In genomic region chr18:79971211-79971952, GRCh38 we compare ENCODE assay signal across 16 cellular contexts. TPM values are rescaled to one million over a fixed set of nuclear protein-coding genes. Genes with fewer than 3 reads are reported as not detected.
DNase-seq lines count a peak whose midpoint lies in the region; ATAC-seq and TF ChIP-seq lines count a peak whose summit lies in the region.
"Had no signal": no experiment of that assay in that cellular context is flagged by ENCODE, and none has a peak within 500 bp of the region (broad histone marks: within the 10 kb centered on the region; RNA-seq: fewer than 3 reads in every experiment).

No MANE protein-coding gene starts in this region.

- H3K36me3 ChIP-seq in HEK293 (ENCODE audit: control insufficient read depth in 2 of 2, insufficient read depth in 1 of 2, low read length in 2 of 2): peaks cover 35 to 69% of the 10 kb centered on the region in 2 experiments

- no peak for TF ChIP-seq CTCF in HEK293 (tag by site-specific recombination; IDR thresholded peaks at IDR 0.05)
- TF ChIP-seq CTCF in natural killer cell (IDR thresholded peaks at IDR 0.05): no peak

- peaks cover 16% of the 10 kb centered on the region for H3K4me1 Mint-ChIP-seq in activated naive CD4-positive, alpha-beta T cell treated with anti-CD3 and anti-CD28 coated beads, Interleukin-2, amount 10 ng/mL, durations not matched to agents 7 days and 5 days
- H3K4me1 Mint-ChIP-seq in effector memory CD8-positive, alpha-beta T cell (ENCODE audit: low read depth in 2 of 2): peaks cover 21 to 23% of the 10 kb centered on the region in 2 donors
- peaks cover 19 to 24% of the 10 kb centered on the region in 2 donors for H3K4me1 Mint-ChIP-seq in natural killer cell

- no peaks in the 10 kb centered on the region for H3K27me3 ChIP-seq in right cardiac atrium (ENCODE audit: control insufficient read depth, insufficient read depth)

- no peaks in the 10 kb centered on the region for H3K27me3 Mint-ChIP-seq in activated naive CD4-positive, alpha-beta T cell treated with anti-CD3 and anti-CD28 coated beads, Interleukin-2, amount 10 ng/mL, durations not matched to agents 7 days and 5 days
- H3K27me3 Mint-ChIP-seq in effector memory CD8-positive, alpha-beta T cell: no peaks in the 10 kb centered on the region
- no peaks in the 10 kb centered on the region for H3K27me3 Mint-ChIP-seq in natural killer cell (ENCODE audit: low read depth in 2 of 2)

- peaks cover 2% of the 10 kb centered on the region; the same call in 1 of the 2 replicates for H3K4me1 ChIP-seq in HEK293 (ENCODE audit: control insufficient read depth, insufficient read depth, low read length)
- no peaks in the 10 kb centered on the region for H3K4me1 ChIP-seq in right cardiac atrium (ENCODE audit: control insufficient read depth, insufficient read depth, low read length)
- H3K4me1 ChIP-seq: Caco-2 had no signal

- H3K4me3 ChIP-seq in HEK293 (ENCODE audit: low read depth, low read length) (no peak overlapping the region), right cardiac atrium (ENCODE audit: low read length) (no peak overlapping the region)
- H3K4me3 ChIP-seq: GM12878 had no signal

- peak; percentile 76 for ATAC-seq in effector memory CD8-positive, alpha-beta T cell (replicated peaks)
- ATAC-seq in natural killer cell (peak; percentile 55 to 80 (median 73)), right cardiac atrium (no peak), esophagus mucosa (no peak)
- ATAC-seq: GM12878 had no signal

- H3K9me3 ChIP-seq in HEK293 (ENCODE audit: control insufficient read depth, insufficient read depth, low read depth, low read length): no peaks in the 10 kb centered on the region
- no peaks in the 10 kb centered on the region for H3K9me3 ChIP-seq in right cardiac atrium (ENCODE audit: control insufficient read depth, low read length)
- H3K9me3 ChIP-seq: Caco-2 had no signal

- WGBS in right cardiac atrium: 89% methylated on average over 17 of the region's 17 CpGs

- DNase-seq in activated naive CD4-positive, alpha-beta T cell treated with anti-CD3 and anti-CD28 coated beads, Interleukin-2, amount 10 ng/mL, durations not matched to agents 7 days and 5 days: no peak
- DNase-seq in activated naive CD4-positive, alpha-beta T cell (lab: John Stamatoyannopoulos, UW): no peak
- no peak for DNase-seq in effector memory CD8-positive, alpha-beta T cell
- DNase-seq in natural killer cell: no peak
- DNase-seq in right cardiac atrium: no peak
- DNase-seq in cortex of kidney (lab: John Stamatoyannopoulos, UW): no peak
- DNase-seq: C1 segment of cervical spinal cord, Caco-2, MM.1S, NCI-H1105, NCI-H187, NCI-H2171, RPMI8226 had no signal

- H3K27ac ChIP-seq in HEK293 (ENCODE audit: extremely low read depth, low read depth, low read length) (no peak overlapping the region), right cardiac atrium (ENCODE audit: low read length) (no peak overlapping the region)

- H3K4me3 Mint-ChIP-seq in activated naive CD4-positive, alpha-beta T cell treated with anti-CD3 and anti-CD28 coated beads, Interleukin-2, amount 10 ng/mL, durations not matched to agents 7 days and 5 days: no peak overlapping the region
- H3K4me3 Mint-ChIP-seq in effector memory CD8-positive, alpha-beta T cell: peak overlapping the region in 1 of 2 donors; percentile 8
- H3K4me3 Mint-ChIP-seq in natural killer cell: no peak overlapping the region

- H3K27ac Mint-ChIP-seq in activated naive CD4-positive, alpha-beta T cell treated with anti-CD3 and anti-CD28 coated beads, Interleukin-2, amount 10 ng/mL, durations not matched to agents 7 days and 5 days: peak overlapping the region; percentile 25
- H3K27ac Mint-ChIP-seq in effector memory CD8-positive, alpha-beta T cell: peak overlapping the region; percentile 84
- peak overlapping the region; percentile 71 to 76 for H3K27ac Mint-ChIP-seq in natural killer cell

- intact Hi-C loops in natural killer cell (cut with micrococcal nuclease): no loop called here
- intact Hi-C loops in right cardiac atrium (cut with DNase I): no loop called here

- peaks cover 47% of the 10 kb centered on the region for H3K36me3 Mint-ChIP-seq in activated naive CD4-positive, alpha-beta T cell treated with anti-CD3 and anti-CD28 coated beads, Interleukin-2, amount 10 ng/mL, durations not matched to agents 7 days and 5 days
- peaks cover 33% of the 10 kb centered on the region for H3K36me3 Mint-ChIP-seq in effector memory CD8-positive, alpha-beta T cell (ENCODE audit: insufficient read depth)
- no peaks in the 10 kb centered on the region for H3K36me3 Mint-ChIP-seq in natural killer cell

- H3K9me3 Mint-ChIP-seq in activated naive CD4-positive, alpha-beta T cell treated with anti-CD3 and anti-CD28 coated beads, Interleukin-2, amount 10 ng/mL, durations not matched to agents 7 days and 5 days: no peaks in the 10 kb centered on the region
- no peaks in the 10 kb centered on the region for H3K9me3 Mint-ChIP-seq in effector memory CD8-positive, alpha-beta T cell
- no peaks in the 10 kb centered on the region for H3K9me3 Mint-ChIP-seq in natural killer cell

- POLR2A ChIA-PET in HEK293 (lab: Yijun Ruan, JAX): no interaction called here

- CTCF ChIA-PET in activated naive CD4-positive, alpha-beta T cell treated with anti-CD3 and anti-CD28 coated beads, Interleukin-2, amount 10 ng/mL, durations not matched to agents 7 days and 5 days (lab: Charles Lee): no interaction called here
- CTCF ChIA-PET in HEK293 (lab: Yijun Ruan, JAX): interaction anchor here (0.6 kb wide), 1 partner anchor 14 kb away, joined by 4 read pairs; no protein-coding TSS in a partner anchor

TF ChIP-seq in HEK293, 187 proteins besides CTCF, POLR2A, EP300 and RAD21:
- TF ChIP-seq ZNF121 (tag by site-specific recombination; IDR thresholded peaks at IDR 0.05) (peak; percentile 97), ZBTB1 (tag by site-specific recombination; IDR thresholded peaks at IDR 0.05) (no peak), ZNF704 (tag by site-specific recombination; IDR thresholded peaks at IDR 0.05) (no peak), ZNF23 (tag by site-specific recombination; IDR thresholded peaks at IDR 0.05; ENCODE audit: borderline replicate concordance) (no peak), ZNF362 (tag by site-specific recombination; IDR thresholded peaks at IDR 0.05) (no peak), ZNF76 (tag by site-specific recombination; IDR thresholded peaks at IDR 0.05; ENCODE audit: borderline replicate concordance, low read depth) (no peak), ZNF155 (tag by site-specific recombination; IDR thresholded peaks at IDR 0.05) (no peak), EGR2 (tag by site-specific recombination; IDR thresholded peaks at IDR 0.05; ENCODE audit: low read depth) (no peak), PBX3 (CRISPR knock-in tag; IDR thresholded peaks at IDR 0.05) (no peak), REPIN1 (tag by site-specific recombination; IDR thresholded peaks at IDR 0.05; ENCODE audit: low read depth) (no peak), ZNF146 (tag by site-specific recombination; IDR thresholded peaks at IDR 0.05) (0 out of 2 replicates have a peak, but pooled peaks have one; percentile 0)

RNA-seq across cellular contexts. Expression of gene HSBP1L1, which starts 6.9 kb away (rescaled TPM):
- 10 to 100 TPM; 11.7 to 16.1 (median 13.8) TPM for total RNA-seq in natural killer cell
- 10 to 100 TPM in 3 of 4 donors, 1 to 10 TPM in 1; 9.9 to 14.6 (median 11.1) TPM for total RNA-seq in right cardiac atrium
- polyA plus RNA-seq in right cardiac atrium: 18.8 TPM
- 15.5 TPM for total RNA-seq in esophagus mucosa

RNA-seq across cellular contexts. Expression of gene TXNL4A, which starts 17.0 kb away (rescaled TPM):
- total RNA-seq in natural killer cell (10 to 100 TPM; 63.2 to 69.1 (median 66.4) TPM), right cardiac atrium (100 to 1,000 TPM in 1 of 4 donors, 10 to 100 TPM in 3; 69.7 to 104 (median 94.7) TPM), esophagus mucosa (77.1 TPM)
- 91.9 TPM for polyA plus RNA-seq in right cardiac atrium

RNA-seq across cellular contexts. Expression of gene SLC66A2, which starts 19.9 kb away (rescaled TPM):
- 10 to 100 TPM; 51.2 to 62.4 (median 54.1) TPM for total RNA-seq in natural killer cell
- total RNA-seq in right cardiac atrium: 10 to 100 TPM; 24.7 to 40.0 (median 29.8) TPM
- 27.0 TPM for polyA plus RNA-seq in right cardiac atrium
- total RNA-seq in esophagus mucosa: 29.1 TPM

Comparison
In these comparisons a context has a peak if more than half of its experiments do, and no peak if none do; other contexts are left out.
1. H3K27ac Mint-ChIP-seq: peak in every context shown above with its lines; median percentile 84 in effector memory CD8-positive, alpha-beta T cell; 74 in natural killer cell; 25 in activated naive CD4-positive, alpha-beta T cell treated with anti-CD3 and anti-CD28 coated beads, Interleukin-2, amount 10 ng/mL, durations not matched to agents 7 days and 5 days.
2. ATAC-seq: peak in effector memory CD8-positive, alpha-beta T cell (single experiment) and natural killer cell (3 of 3); none in right cardiac atrium (0 of 2) and esophagus mucosa (single experiment).